21 cellular contexts compared by ENCODE assay signal in the genomic region with DNA sequence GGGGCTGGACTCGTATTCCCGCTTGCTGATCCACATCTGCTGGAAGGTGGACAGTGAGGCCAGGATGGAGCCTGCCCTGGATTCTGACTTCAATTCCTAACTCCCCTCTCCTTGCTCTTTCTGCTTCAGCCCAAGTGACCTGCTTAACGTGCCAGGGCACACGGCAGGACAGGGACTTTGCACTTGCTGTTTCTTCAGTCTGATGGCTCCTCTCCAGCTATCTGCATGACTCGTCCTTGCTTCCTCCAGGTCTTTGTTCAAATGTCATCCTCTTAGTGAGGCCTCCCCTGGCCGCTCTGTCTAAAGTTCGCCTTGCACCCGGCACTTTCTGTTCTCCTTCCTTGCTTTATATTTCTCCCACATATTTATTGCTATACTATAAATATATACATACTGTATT.
DNase-seq lines count a peak whose midpoint lies in the region; ATAC-seq, FAIRE-seq and TF ChIP-seq lines count a peak whose summit lies in the region.
"Had no signal": no experiment of that assay in that cellular context is flagged by ENCODE, and none has a peak within 500 bp of the region (broad histone marks: within the 10 kb centered on the region; RNA-seq: fewer than 3 reads in every experiment).

No MANE protein-coding gene starts in this region.

- no peak overlapping the region for H3K56ac ChIP-seq in H1 (replicated peaks; ENCODE audit: insufficient read length, low read depth, low read length)

- no peak overlapping the region for H3K18ac ChIP-seq in H1 (ENCODE audit: extremely low read depth, low read length)

- POLR2A ChIA-PET in HCT116 (lab: Charles Lee) (no interaction called here), PC-3 (lab: Charles Lee; ENCODE audit: unreplicated experiment) (no interaction called here), H1 (lab: Charles Lee; ENCODE audit: partially characterized antibody) (interaction anchor here (0.7 kb wide), 1 partner anchor 11 kb away, joined by 3 read pairs; no protein-coding TSS in a partner anchor)

- TF ChIP-seq EP300 in H1 (IDR thresholded peaks at IDR 0.05; ENCODE audit: borderline replicate concordance in 1 of 2, low read depth in 2 of 2, low read length in 2 of 2) (no peak), gastroesophageal sphincter (IDR thresholded peaks at IDR 0.05) (no peak)

- TF ChIP-seq RAD21 in HCT116 (IDR thresholded peaks at IDR 0.05; ENCODE audit: low read depth) (no peak), H1 (IDR thresholded peaks at IDR 0.05 in 1 of 2, conservative IDR thresholded peaks at IDR 0.05 in 1 of 2; ENCODE audit: low read depth in 2 of 2, low read length in 2 of 2) (no peak)

- H3K4me2 ChIP-seq in HCT116 (ENCODE audit: low read length) (0 out of 2 replicates have a peak overlapping the region, but pooled peaks have one; percentile 14), PC-3 (ENCODE audit: low read length) (no peak overlapping the region), H1 (ENCODE audit: insufficient read depth in 1 of 2, low read depth in 2 of 2, low read length in 2 of 2) (no peak overlapping the region), osteoblast (ENCODE audit: insufficient read depth, low read length) (no peak overlapping the region)
- H3K4me2 ChIP-seq: A549 had no signal

- no peaks in the 10 kb centered on the region for H3K36me3 ChIP-seq in HCT116 (ENCODE audit: control insufficient read depth in 1 of 2, insufficient read depth in 2 of 2, low read length in 2 of 2)
- H3K36me3 ChIP-seq in PC-3 (ENCODE audit: low read depth, low read length), result no peaks in the 10 kb centered on the region; the same call in 1 of the 2 replicates
- H3K36me3 ChIP-seq in H1 (ENCODE audit: control insufficient read depth in 2 of 4, insufficient read depth in 4 of 4, low read length in 3 of 4), result no peaks in the 10 kb centered on the region
- H3K36me3 ChIP-seq in osteoblast (ENCODE audit: insufficient read depth, low read length), result no peaks in the 10 kb centered on the region
- H3K36me3 ChIP-seq in gastroesophageal sphincter, result no peaks in the 10 kb centered on the region
- H3K36me3 ChIP-seq in BE2C, result no peaks in the 10 kb centered on the region
- H3K36me3 ChIP-seq: HAP-1 had no signal

- H4K20me1 ChIP-seq in HCT116 (ENCODE audit: insufficient read depth), result no peaks in the 10 kb centered on the region
- no peaks in the 10 kb centered on the region for H4K20me1 ChIP-seq in PC-3 (ENCODE audit: low read length)
- no peaks in the 10 kb centered on the region for H4K20me1 ChIP-seq in H1 (replicated peaks in 1 of 2; ENCODE audit: control insufficient read depth in 1 of 2, insufficient read depth in 2 of 2, low read length in 2 of 2)
- no peaks in the 10 kb centered on the region for H4K20me1 ChIP-seq in osteoblast (ENCODE audit: insufficient read depth, low read length)

- ATAC-seq in HCT116, result no peak
- ATAC-seq in PC-3, result peak; percentile 38; the same call in 1 of the 2 replicates
- no peak for ATAC-seq in gastroesophageal sphincter

- DNase-seq in HCT116 (ENCODE audit: low read depth, low spot score) (no peak), PC-3 (peak; percentile 50), H1 (ENCODE audit: low read depth in 1 of 2, low spot score in 2 of 2) (no peak), osteoblast (ENCODE audit: insufficient read length, low spot score, missing footprints) (peak; percentile 14), GOT3 (lab: John Stamatoyannopoulos, UW) (no peak), BE2C (no peak)
- DNase-seq in effector CD4-positive, alpha-beta T cell, result no peak
- DNase-seq: C1 segment of cervical spinal cord; CD4-positive, CD25-positive, alpha-beta regulatory T cell; CD8-positive, alpha-beta memory T cell; COR-L47; GDM1; HFFc6; Karpas-422; KBM-7 had no signal

- H2BK20ac ChIP-seq in H1 (ENCODE audit: low read length), result no peak overlapping the region

- H3K14ac ChIP-seq in H1 (ENCODE audit: insufficient read length), result no peak overlapping the region

- no peak overlapping the region for H2BK5ac ChIP-seq in H1 (ENCODE audit: low read depth, low read length)

- H4K8ac ChIP-seq in H1 (ENCODE audit: extremely low read depth, insufficient read depth, low read length), result no peak overlapping the region

- no peak overlapping the region for H2AFZ ChIP-seq in HCT116 (ENCODE audit: low read depth, low read length, poor library complexity, severe bottlenecking)
- no peak overlapping the region for H2AFZ ChIP-seq in PC-3 (ENCODE audit: low read length)
- H2AFZ ChIP-seq in H1 (ENCODE audit: low read length), result no peak overlapping the region
- H2AFZ ChIP-seq in osteoblast (ENCODE audit: low read length), result no peak overlapping the region

- CTCF ChIA-PET in HCT116 (lab: Charles Lee) (no interaction called here), PC-3 (lab: Charles Lee) (no interaction called here), H1 (lab: Charles Lee; ENCODE audit: partially characterized antibody) (interaction anchor here (0.6 to 0.9 kb wide), 4 partner anchors 500 to 1003 kb away, joined by 3 read pairs; no protein-coding TSS in a partner anchor)

- WGBS in H1 (ENCODE audit: extremely low coverage in 1 of 2, insufficient coverage in 1 of 2, insufficient read length in 1 of 2, insufficient replicate concordance in 2 of 2, low coverage in 1 of 2, low lambda C conversion rate in 2 of 2, missing lambda C conversion rate in 1 of 2), 2 experiments, result 90% methylated on average over 8 of the region's 8 CpGs; no CpG with 5 or more reads in 1 of the 2 experiments
- 72 to 79% methylated on average over 6 to 8 of the region's 8 CpGs for WGBS in gastroesophageal sphincter (ENCODE audit: low coverage in 1 of 2), 2 donors

- H2AK5ac ChIP-seq in H1 (ENCODE audit: low read depth, low read length), result no peak overlapping the region

- H3K27me3 ChIP-seq in HCT116 (ENCODE audit: insufficient read depth, low read length) (no peaks in the 10 kb centered on the region), PC-3 (ENCODE audit: low read length) (no peaks in the 10 kb centered on the region), H1 (replicated peaks in 1 of 4; ENCODE audit: control insufficient read depth in 3 of 4, extremely low read depth in 1 of 4, insufficient read depth in 3 of 4, low read length in 3 of 4) (no peaks in the 10 kb centered on the region), osteoblast (ENCODE audit: insufficient read depth, low read length) (no peaks in the 10 kb centered on the region), gastroesophageal sphincter (peaks cover 39% of the 10 kb centered on the region), BE2C (no peaks in the 10 kb centered on the region)

- H3K4me3 ChIP-seq in HCT116 (replicated peaks in 1 of 2; ENCODE audit: low read depth in 1 of 2, low read length in 2 of 2) (no peak overlapping the region), PC-3 (ENCODE audit: low read length) (no peak overlapping the region), H1 (ENCODE audit: extremely low read depth in 1 of 4, insufficient read depth in 2 of 4, low read depth in 3 of 4, low read length in 4 of 4) (no peak overlapping the region), osteoblast (ENCODE audit: insufficient read depth, low read length) (no peak overlapping the region), gastroesophageal sphincter (no peak overlapping the region), BE2C (ENCODE audit: low read depth, low read length) (no peak overlapping the region)
- H3K4me3 ChIP-seq: A549, HAP-1 had no signal

- H3K4ac ChIP-seq in H1 (replicated peaks; ENCODE audit: insufficient read length, low read depth, low read length), result no peak overlapping the region

- BruUV-seq in HCT116 (replicated peaks; lab: Mats Ljungman, UMichigan) (no TSS peak), PC-3 (replicated peaks; lab: Mats Ljungman, UMichigan) (no TSS peak)

- H3F3A ChIP-seq in PC-3 (ENCODE audit: low read length, unreplicated experiment), result no peaks in the 10 kb centered on the region

- H2BK120ac ChIP-seq in H1 (replicated peaks; ENCODE audit: low read depth, low read length), result no peak overlapping the region

- H3K79me1 ChIP-seq in H1 (ENCODE audit: low read depth, low read length), result no peaks in the 10 kb centered on the region

- TF ChIP-seq POLR2A in HCT116 (IDR thresholded peaks at IDR 0.05; ENCODE audit: borderline replicate concordance, extremely low read depth, insufficient read depth, insufficient read length) (no peak), H1 (IDR thresholded peaks at IDR 0.05; ENCODE audit: control extremely low read depth in 1 of 2, low read depth in 2 of 2, low read length in 2 of 2) (no peak), gastroesophageal sphincter (IDR thresholded peaks at IDR 0.05) (no peak)

- H3K27ac ChIP-seq in HCT116 (ENCODE audit: low read depth, low read length) (no peak overlapping the region), PC-3 (ENCODE audit: low read length) (no peak overlapping the region), H1 (ENCODE audit: low read depth, low read length) (no peak overlapping the region), osteoblast (ENCODE audit: low read depth, low read length) (no peak overlapping the region), gastroesophageal sphincter (no peak overlapping the region)
- H3K27ac ChIP-seq: A549 had no signal

- H3K9me2 ChIP-seq in HCT116 (ENCODE audit: insufficient read depth) (no peaks in the 10 kb centered on the region), PC-3 (replicated peaks; ENCODE audit: low read length) (no peaks in the 10 kb centered on the region)

- no peaks in the 10 kb centered on the region for H3K23me2 ChIP-seq in H1 (ENCODE audit: low read depth, low read length)

- no peaks in the 10 kb centered on the region for H3K9me3 ChIP-seq in HCT116 (ENCODE audit: control insufficient read depth in 1 of 2, insufficient read depth in 1 of 2, low read depth in 1 of 2, low read length in 2 of 2)
- no peaks in the 10 kb centered on the region for H3K9me3 ChIP-seq in PC-3 (ENCODE audit: low read length)
- H3K9me3 ChIP-seq in H1 (ENCODE audit: insufficient read depth in 2 of 2, low read depth in 1 of 2, low read length in 1 of 2), result no peaks in the 10 kb centered on the region
- H3K9me3 ChIP-seq in osteoblast (ENCODE audit: low read depth, low read length), result no peaks in the 10 kb centered on the region
- peaks cover 0 to 5% (median 0%) of the 10 kb centered on the region in 3 donors for H3K9me3 ChIP-seq in gastroesophageal sphincter
- no peaks in the 10 kb centered on the region for H3K9me3 ChIP-seq in BE2C
- H3K9me3 ChIP-seq: A549, HAP-1 had no signal

- H4K5ac ChIP-seq in H1 (ENCODE audit: insufficient read length, low read depth, low read length), result no peak overlapping the region

- no peak for FAIRE-seq in H1 (lab: Jason Lieb, UNC)
- FAIRE-seq: A549, D721Med, GM12892, HTR-8/SVneo had no signal

- RAD21 ChIA-PET in HCT116 (lab: Charles Lee; ENCODE audit: low non-redundant PET in 1 of 2, low total read pairs in 2 of 2, uncharacterized antibody in 2 of 2, unreplicated experiment in 2 of 2), result no interaction called here

- H3K79me2 ChIP-seq in HCT116 (ENCODE audit: insufficient read depth, low read length) (no peaks in the 10 kb centered on the region), PC-3 (ENCODE audit: low read length) (0 out of 2 replicates have a peak, but pooled peaks cover 2% of the 10 kb centered on the region), H1 (ENCODE audit: control insufficient read depth in 1 of 2, insufficient read depth in 2 of 2, low read length in 2 of 2) (no peaks in the 10 kb centered on the region), osteoblast (ENCODE audit: insufficient read depth, low read length) (no peaks in the 10 kb centered on the region)

- no peak overlapping the region for H4K91ac ChIP-seq in H1 (replicated peaks; ENCODE audit: insufficient read length, low read length)

- peaks cover 4 to 9% of the 10 kb centered on the region in 2 experiments; a peak in 3 of 4 replicates for H3K4me1 ChIP-seq in HCT116 (ENCODE audit: control insufficient read depth in 1 of 2, insufficient read depth in 2 of 2, low read length in 2 of 2)
- peaks cover 10% of the 10 kb centered on the region; the same call in 1 of the 2 replicates for H3K4me1 ChIP-seq in PC-3 (ENCODE audit: insufficient read depth, low read length)
- H3K4me1 ChIP-seq in H1 (replicated peaks in 1 of 4; ENCODE audit: control insufficient read depth in 3 of 4, insufficient read depth in 4 of 4, low read length in 3 of 4), result no peaks in the 10 kb centered on the region
- H3K4me1 ChIP-seq in osteoblast (ENCODE audit: insufficient read depth, low read length), result no peaks in the 10 kb centered on the region
- H3K4me1 ChIP-seq in gastroesophageal sphincter, result no peaks in the 10 kb centered on the region
- no peaks in the 10 kb centered on the region for H3K4me1 ChIP-seq in BE2C
- H3K4me1 ChIP-seq: A549, HAP-1 had no signal

- H3K9ac ChIP-seq in HCT116 (ENCODE audit: low read length) (no peak overlapping the region), PC-3 (ENCODE audit: low read length) (no peak overlapping the region), H1 (replicated peaks in 1 of 4; ENCODE audit: extremely low read depth in 1 of 4, low read depth in 3 of 4, low read length in 3 of 4) (no peak overlapping the region)

- H2BK12ac ChIP-seq in H1 (ENCODE audit: low read depth, low read length), result no peak overlapping the region

- no peak overlapping the region for H3K23ac ChIP-seq in H1 (ENCODE audit: insufficient read length)

- H2BK15ac ChIP-seq in H1 (ENCODE audit: low read length), result 0 out of 2 replicates have a peak overlapping the region, but pooled peaks have one; percentile 29

- intact Hi-C loops in HCT116 (cut with micrococcal nuclease) (no loop called here), PC-3 (cut with micrococcal nuclease) (no loop called here)

- no peak for TF ChIP-seq CTCF in HCT116 (IDR thresholded peaks at IDR 0.05 in 2 of 3, conservative IDR thresholded peaks at IDR 0.05 in 1 of 3; ENCODE audit: borderline replicate concordance in 1 of 3, insufficient read depth in 1 of 3, low read depth in 2 of 3, low read length in 2 of 3)
- no peak for TF ChIP-seq CTCF in PC-3 (conservative IDR thresholded peaks at IDR 0.05; ENCODE audit: low read depth, low read length)
- no peak for TF ChIP-seq CTCF in H1 (IDR thresholded peaks at IDR 0.05; ENCODE audit: control extremely low read depth in 1 of 3, insufficient read depth in 1 of 3, low read depth in 1 of 3, low read length in 3 of 3)
- no peak for TF ChIP-seq CTCF in osteoblast (IDR thresholded peaks at IDR 0.05; ENCODE audit: extremely low read depth, low read depth, low read length)
- TF ChIP-seq CTCF in gastroesophageal sphincter (IDR thresholded peaks at IDR 0.05), result no peak
- TF ChIP-seq CTCF in BE2C (IDR thresholded peaks at IDR 0.05; ENCODE audit: low read depth, low read length), result no peak

Comparison
In these comparisons a context has a peak if more than half of its experiments do, and no peak if none do; other contexts are left out.
1. DNase-seq: peak in PC-3 (single experiment) and osteoblast (single experiment); none in HCT116 (single experiment), H1 (0 of 2), GOT3 (single experiment), BE2C (single experiment) and effector CD4-positive, alpha-beta T cell (single experiment).